Comparison of ENCODE assay signal across 2 cellular contexts in the genomic region with DNA sequence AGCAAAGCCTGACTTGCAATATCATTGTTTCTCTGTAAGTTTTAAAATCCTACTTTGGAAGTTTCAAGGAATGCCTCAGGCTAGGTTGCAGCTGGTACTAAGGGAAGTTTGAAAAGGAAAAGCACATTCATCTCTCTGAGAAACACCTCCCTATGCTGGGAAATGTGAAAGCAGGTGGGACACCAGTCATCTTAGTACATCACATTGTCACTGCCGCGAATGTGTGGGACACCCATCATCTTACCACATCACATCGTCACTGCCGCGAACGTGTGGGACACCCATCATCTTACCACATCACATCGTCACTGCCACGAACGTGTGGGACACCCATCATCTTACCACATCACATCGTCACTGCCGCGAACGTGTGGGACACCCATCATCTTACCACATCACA. TPM values are rescaled to one million over a fixed set of nuclear protein-coding genes. Genes with fewer than 3 reads are reported as not detected.
"Had no signal": no experiment of that assay in that cellular context is flagged by ENCODE, and none has a peak within 500 bp of the region (broad histone marks: within the 10 kb centered on the region; RNA-seq: fewer than 3 reads in every experiment).

No MANE protein-coding gene starts in this region.

RNA-seq across cellular contexts. Expression of gene DACT2, which starts 38.3 kb away (rescaled TPM):
- total RNA-seq: HT-29, IMR-90 had no signal
- polyA plus RNA-seq: IMR-90 had no signal
